Comparison of ENCODE assay signal across 8 cellular contexts in genomic region chr18:34729264-34729663, GRCh38. TPM values are rescaled to one million over a fixed set of nuclear protein-coding genes. Genes with fewer than 3 reads are reported as not detected.
DNase-seq lines count a peak whose midpoint lies in the region; ATAC-seq and TF ChIP-seq lines count a peak whose summit lies in the region.

No MANE protein-coding gene starts in this region.

- CTCF ChIA-PET in naive thymus-derived CD4-positive, alpha-beta T cell (lab: Charles Lee): interaction anchor here (0.6 kb wide), 1 partner anchor 14 kb away, joined by 3 read pairs; no protein-coding TSS in a partner anchor

- H3K27me3 ChIP-seq in MM.1S (replicated peaks; ENCODE audit: insufficient read depth, low read length) (no peaks in the 10 kb centered on the region), colonic mucosa (no peaks in the 10 kb centered on the region)
- no peaks in the 10 kb centered on the region for H3K27me3 ChIP-seq in naive thymus-derived CD4-positive, alpha-beta T cell (ENCODE audit: control insufficient read depth in 2 of 2, insufficient read depth in 2 of 2, low read length in 2 of 2)

- H3K36me3 Mint-ChIP-seq in naive thymus-derived CD4-positive, alpha-beta T cell: no peaks in the 10 kb centered on the region
- H3K36me3 Mint-ChIP-seq in activated T-helper 2 cell treated with anti-CD3 and anti-CD28 coated beads, Interferon-gamma antibody, Interleukin-2, Interleukin-4, amounts not matched to agents 10 μg/mL and 5 μg/mL and 100 μg/mL, durations not matched to agents 14 hours and 24 hours and 36 hours (ENCODE audit: low read depth): no peaks in the 10 kb centered on the region

- H4K20me1 ChIP-seq in MM.1S (ENCODE audit: insufficient read depth, low read length): no peaks in the 10 kb centered on the region

- H3K9me3 Mint-ChIP-seq in naive thymus-derived CD4-positive, alpha-beta T cell: peaks cover 0 to 5% (median 2%) of the 10 kb centered on the region in 11 donors
- no peaks in the 10 kb centered on the region for H3K9me3 Mint-ChIP-seq in activated T-helper 2 cell treated with anti-CD3 and anti-CD28 coated beads, Interferon-gamma antibody, Interleukin-2, Interleukin-4, amounts not matched to agents 10 μg/mL and 5 μg/mL and 100 μg/mL, durations not matched to agents 14 hours and 24 hours and 36 hours

- no peaks in the 10 kb centered on the region for H3F3A ChIP-seq in MM.1S (ENCODE audit: insufficient read depth, low read length)

- H3K9ac ChIP-seq in MM.1S (ENCODE audit: low read length) (no peak overlapping the region), colonic mucosa (ENCODE audit: low read depth in 2 of 2, low read length in 2 of 2) (no peak overlapping the region)

- no peak overlapping the region for H3K4me3 ChIP-seq in MM.1S (ENCODE audit: low read length)
- no peak overlapping the region for H3K4me3 ChIP-seq in colonic mucosa
- H3K4me3 ChIP-seq in naive thymus-derived CD4-positive, alpha-beta T cell (ENCODE audit: low read length): no peak overlapping the region

- H3K27ac ChIP-seq in MM.1S (ENCODE audit: low read length) (no peak overlapping the region), colonic mucosa (no peak overlapping the region)
- H3K27ac ChIP-seq in naive thymus-derived CD4-positive, alpha-beta T cell (ENCODE audit: low read depth, low read length): no peak overlapping the region

- H3K36me3 ChIP-seq in MM.1S (replicated peaks; ENCODE audit: insufficient read depth, low read length) (no peaks in the 10 kb centered on the region), colonic mucosa (no peaks in the 10 kb centered on the region)
- no peaks in the 10 kb centered on the region for H3K36me3 ChIP-seq in naive thymus-derived CD4-positive, alpha-beta T cell (ENCODE audit: control insufficient read depth in 2 of 3, insufficient read depth in 3 of 3, low read length in 3 of 3)

- H3K9me3 ChIP-seq in MM.1S (replicated peaks; ENCODE audit: insufficient read depth, low read length) (no peaks in the 10 kb centered on the region), colonic mucosa (no peaks in the 10 kb centered on the region)
- no peaks in the 10 kb centered on the region for H3K9me3 ChIP-seq in naive thymus-derived CD4-positive, alpha-beta T cell (ENCODE audit: control insufficient read depth in 2 of 3, low read length in 3 of 3)

- H3K27me3 Mint-ChIP-seq in naive thymus-derived CD4-positive, alpha-beta T cell: peaks cover 0 to 13% (median 4%) of the 10 kb centered on the region in 5 donors
- H3K27me3 Mint-ChIP-seq in activated T-helper 2 cell treated with anti-CD3 and anti-CD28 coated beads, Interferon-gamma antibody, Interleukin-2, Interleukin-4, amounts not matched to agents 10 μg/mL and 5 μg/mL and 100 μg/mL, durations not matched to agents 14 hours and 24 hours and 36 hours (ENCODE audit: low read depth): peaks cover 2% of the 10 kb centered on the region

- DNase-seq in COLO829 (ENCODE audit: low spot score): peak; percentile 30
- DNase-seq in MM.1S: no peak
- DNase-seq in colonic mucosa: peak; percentile 27
- no peak for DNase-seq in naive thymus-derived CD4-positive, alpha-beta T cell
- no peak for DNase-seq in activated T-helper 2 cell treated with anti-CD3 and anti-CD28 coated beads, Interferon-gamma antibody, Interleukin-2, Interleukin-4, amounts not matched to agents 10 μg/mL and 5 μg/mL and 100 μg/mL, durations not matched to agents 14 hours and 24 hours and 36 hours (ENCODE audit: low spot score)
- no peak for DNase-seq in SKM-1 (lab: John Stamatoyannopoulos, UW; ENCODE audit: unreplicated experiment)

- H3K4me1 Mint-ChIP-seq in naive thymus-derived CD4-positive, alpha-beta T cell: peaks cover 0 to 4% (median 0%) of the 10 kb centered on the region in 7 donors
- H3K4me1 Mint-ChIP-seq in activated T-helper 2 cell treated with anti-CD3 and anti-CD28 coated beads, Interferon-gamma antibody, Interleukin-2, Interleukin-4, amounts not matched to agents 10 μg/mL and 5 μg/mL and 100 μg/mL, durations not matched to agents 14 hours and 24 hours and 36 hours (ENCODE audit: low read depth): no peaks in the 10 kb centered on the region

- H3K4me1 ChIP-seq in MM.1S (ENCODE audit: low read length) (no peaks in the 10 kb centered on the region), colonic mucosa (no peaks in the 10 kb centered on the region)
- no peaks in the 10 kb centered on the region for H3K4me1 ChIP-seq in naive thymus-derived CD4-positive, alpha-beta T cell (ENCODE audit: control insufficient read depth in 2 of 2, insufficient read depth in 2 of 2, low read length in 2 of 2)

- POLR2A ChIA-PET in naive thymus-derived CD4-positive, alpha-beta T cell (lab: Charles Lee): no interaction called here

- no peaks in the 10 kb centered on the region for H3K79me2 ChIP-seq in MM.1S (ENCODE audit: low read length)

- H3K9me2 ChIP-seq in MM.1S (replicated peaks; ENCODE audit: insufficient read depth, low read length): no peaks in the 10 kb centered on the region

- no peak overlapping the region for H2AFZ ChIP-seq in MM.1S (ENCODE audit: low read length)

- no peak overlapping the region for H3K4me2 ChIP-seq in MM.1S (ENCODE audit: low read depth, low read length)

- ATAC-seq in GM19397 (IDR thresholded peaks at IDR 0.05; ENCODE audit: unreplicated experiment) (peak; percentile 72), GM21737 (IDR thresholded peaks at IDR 0.05; ENCODE audit: unreplicated experiment) (no peak)
- peak; percentile 47 for ATAC-seq in naive thymus-derived CD4-positive, alpha-beta T cell

- intact Hi-C loops in colonic mucosa (cut with DNase I): no loop called here
- intact Hi-C loops in naive thymus-derived CD4-positive, alpha-beta T cell (cut with micrococcal nuclease): no loop called here
- intact Hi-C loops in activated T-helper 2 cell treated with anti-CD3 and anti-CD28 coated beads, Interferon-gamma antibody, Interleukin-2, Interleukin-4, amounts not matched to agents 10 μg/mL and 5 μg/mL and 100 μg/mL, durations not matched to agents 14 hours and 24 hours and 36 hours (cut with micrococcal nuclease): no loop called here

- peak; percentile 42 for TF ChIP-seq CTCF in MM.1S (IDR thresholded peaks at IDR 0.05; ENCODE audit: low read length)
- TF ChIP-seq CTCF in colonic mucosa (IDR thresholded peaks at IDR 0.05): peak; percentile 40

- no peak overlapping the region for H3K27ac Mint-ChIP-seq in naive thymus-derived CD4-positive, alpha-beta T cell
- H3K27ac Mint-ChIP-seq in activated T-helper 2 cell treated with anti-CD3 and anti-CD28 coated beads, Interferon-gamma antibody, Interleukin-2, Interleukin-4, amounts not matched to agents 10 μg/mL and 5 μg/mL and 100 μg/mL, durations not matched to agents 14 hours and 24 hours and 36 hours: no peak overlapping the region

- H3K4me3 Mint-ChIP-seq in naive thymus-derived CD4-positive, alpha-beta T cell: no peak overlapping the region
- no peak overlapping the region for H3K4me3 Mint-ChIP-seq in activated T-helper 2 cell treated with anti-CD3 and anti-CD28 coated beads, Interferon-gamma antibody, Interleukin-2, Interleukin-4, amounts not matched to agents 10 μg/mL and 5 μg/mL and 100 μg/mL, durations not matched to agents 14 hours and 24 hours and 36 hours (ENCODE audit: low read depth)

RNA-seq across cellular contexts. Expression of gene DTNA, which starts 19.2 kb away (rescaled TPM):
- 1 to 10 TPM; 1.3 to 7.5 TPM for total RNA-seq in colonic mucosa
- 1 to 10 TPM in 1 of 5 experiments, under 1 TPM in 3, not detected in 1; 0.49 to 1.5 (median 0.63) TPM for total RNA-seq in naive thymus-derived CD4-positive, alpha-beta T cell
- polyA plus RNA-seq in naive thymus-derived CD4-positive, alpha-beta T cell: not detected
- total RNA-seq in activated T-helper 2 cell treated with anti-CD3 and anti-CD28 coated beads, Interferon-gamma antibody, Interleukin-2, Interleukin-4, amounts not matched to agents 10 μg/mL and 5 μg/mL and 100 μg/mL, durations not matched to agents 14 hours and 24 hours and 36 hours: 0.73 TPM in 1 of 2 replicates, not detected in the other

Comparison
In these comparisons a context has a peak if more than half of its experiments do, and no peak if none do; other contexts are left out.
1. DNase-seq: peak in COLO829 (single experiment) and colonic mucosa (single experiment); none in MM.1S (single experiment), naive thymus-derived CD4-positive, alpha-beta T cell (0 of 9), activated T-helper 2 cell treated with anti-CD3 and anti-CD28 coated beads, Interferon-gamma antibody, Interleukin-2, Interleukin-4, amounts not matched to agents 10 μg/mL and 5 μg/mL and 100 μg/mL, durations not matched to agents 14 hours and 24 hours and 36 hours (single experiment) and SKM-1 (single experiment).